8 cellular contexts compared by ENCODE assay signal in genomic region chr3:45688882-45689786, GRCh38. TPM values are rescaled to one million over a fixed set of nuclear protein-coding genes. Genes with fewer than 3 reads are reported as not detected.
DNase-seq lines count a peak whose midpoint lies in the region; ATAC-seq, FAIRE-seq and TF ChIP-seq lines count a peak whose summit lies in the region.

A gene with protein sequence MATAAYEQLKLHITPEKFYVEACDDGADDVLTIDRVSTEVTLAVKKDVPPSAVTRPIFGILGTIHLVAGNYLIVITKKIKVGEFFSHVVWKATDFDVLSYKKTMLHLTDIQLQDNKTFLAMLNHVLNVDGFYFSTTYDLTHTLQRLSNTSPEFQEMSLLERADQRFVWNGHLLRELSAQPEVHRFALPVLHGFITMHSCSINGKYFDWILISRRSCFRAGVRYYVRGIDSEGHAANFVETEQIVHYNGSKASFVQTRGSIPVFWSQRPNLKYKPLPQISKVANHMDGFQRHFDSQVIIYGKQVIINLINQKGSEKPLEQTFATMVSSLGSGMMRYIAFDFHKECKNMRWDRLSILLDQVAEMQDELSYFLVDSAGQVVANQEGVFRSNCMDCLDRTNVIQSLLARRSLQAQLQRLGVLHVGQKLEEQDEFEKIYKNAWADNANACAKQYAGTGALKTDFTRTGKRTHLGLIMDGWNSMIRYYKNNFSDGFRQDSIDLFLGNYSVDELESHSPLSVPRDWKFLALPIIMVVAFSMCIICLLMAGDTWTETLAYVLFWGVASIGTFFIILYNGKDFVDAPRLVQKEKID (plus strand): TSS chr3:45689396. CDS start chr3:45689466, 70 bp downstream.

- peak within 1 kb of the TSS; percentile 63 for H4K5ac ChIP-seq in H1 (ENCODE audit: insufficient read length, low read depth, low read length)

- H3K4ac ChIP-seq in H1 (replicated peaks; ENCODE audit: insufficient read length, low read depth, low read length) = peak within 1 kb of the TSS; percentile 62

- H2AK5ac ChIP-seq in H1 (ENCODE audit: low read depth, low read length) = no peak within 1 kb of the TSS

- TF ChIP-seq POLR2A in H1 (IDR thresholded peaks at IDR 0.05; ENCODE audit: control extremely low read depth in 1 of 2, low read depth in 2 of 2, low read length in 2 of 2) = peak in 1 of 2 experiments; percentile 73; a peak in 2 of 3 replicates

- peaks cover 0 to 6% (median 1%) of the 10 kb centered on the region in 4 experiments; a peak in 2 of 8 replicates for H3K36me3 ChIP-seq in H1 (ENCODE audit: control insufficient read depth in 2 of 4, insufficient read depth in 4 of 4, low read length in 3 of 4)

- H3K14ac ChIP-seq in H1 (ENCODE audit: insufficient read length) = no peak within 1 kb of the TSS

- H3K27me3 ChIP-seq in H1 (replicated peaks in 1 of 4; ENCODE audit: control insufficient read depth in 3 of 4, extremely low read depth in 1 of 4, insufficient read depth in 3 of 4, low read length in 3 of 4) = no peaks in the 10 kb centered on the region

- H3K23ac ChIP-seq in H1 (ENCODE audit: insufficient read length) = no peak within 1 kb of the TSS

- TF ChIP-seq EP300 in H1 (IDR thresholded peaks at IDR 0.05; ENCODE audit: borderline replicate concordance in 1 of 2, low read depth in 2 of 2, low read length in 2 of 2) = peak in 1 of 2 experiments; percentile 67; a peak in 1 of 3 replicates

- H2BK15ac ChIP-seq in H1 (ENCODE audit: low read length) = 0 out of 2 replicates have a peak within 1 kb of the TSS, but pooled peaks have one; percentile 33

- peak within 1 kb of the TSS; percentile 55; the same call in 1 of the 2 replicates for H2AFZ ChIP-seq in H1 (ENCODE audit: low read length)

- no peak for TF ChIP-seq CTCF in H1 (IDR thresholded peaks at IDR 0.05; ENCODE audit: control extremely low read depth in 1 of 3, insufficient read depth in 1 of 3, low read depth in 1 of 3, low read length in 3 of 3)

- H2BK20ac ChIP-seq in H1 (ENCODE audit: low read length) = no peak within 1 kb of the TSS

- WGBS in H1 (ENCODE audit: extremely low coverage in 1 of 2, insufficient coverage in 1 of 2, insufficient read length in 1 of 2, insufficient replicate concordance in 2 of 2, low coverage in 1 of 2, low lambda C conversion rate in 2 of 2, missing lambda C conversion rate in 1 of 2), 2 experiments = 1% methylated on average over 50 of the region's 81 CpGs; no CpG with 5 or more reads in 1 of the 2 experiments

- peaks cover 8% of the 10 kb centered on the region for H3K36me3 Mint-ChIP-seq in memory B cell

- H3K9me3 ChIP-seq in H1 (ENCODE audit: insufficient read depth in 2 of 2, low read depth in 1 of 2, low read length in 1 of 2) = no peaks in the 10 kb centered on the region

- H3K4me3 Mint-ChIP-seq in memory B cell = peak within 1 kb of the TSS; percentile 80

- peak; percentile 94 for FAIRE-seq in HTR-8/SVneo (lab: Jason Lieb, UNC)
- peak; percentile 65 for FAIRE-seq in H1 (lab: Jason Lieb, UNC)

- H3K27me3 Mint-ChIP-seq in memory B cell = no peaks in the 10 kb centered on the region

- DNase-seq in COLO829 (ENCODE audit: low spot score) = peak; percentile 94
- DNase-seq in HTR-8/SVneo (ENCODE audit: insufficient read length, low spot score) = peak; percentile 84
- DNase-seq in NOMO-1 treated with dmso at 0.1 percent for 144 hours (lab: John Stamatoyannopoulos, UW; ENCODE audit: unreplicated experiment) = peak; percentile 100
- peak; percentile 95 to 100 (median 99) for DNase-seq in activated CD8-positive, alpha-beta memory T cell treated with anti-CD3 and anti-CD28 coated beads for 48 hours (ENCODE audit: low read depth in 2 of 3, low spot score in 2 of 3)
- peak; percentile 97 to 98 for DNase-seq in H1 (ENCODE audit: low read depth in 1 of 2, low spot score in 2 of 2)
- DNase-seq in memory B cell (ENCODE audit: low spot score in 2 of 2) = peak; percentile 95 to 96
- peak; percentile 90 for DNase-seq in stimulated activated CD8-positive, alpha-beta memory T cell treated with anti-CD3 and anti-CD28 coated beads, Interleukin-12 subunit alpha, Interleukin-12 subunit beta, amount 100 ng/mL, for 24 hours (ENCODE audit: extremely low read depth)

- POLR2A ChIA-PET in H1 (lab: Charles Lee; ENCODE audit: partially characterized antibody) = interaction anchor here (0.5 to 8.5 kb wide), 10 partner anchors 11 to 157 kb away, joined by 3 to 88 read pairs (median 4); no protein-coding TSS in a partner anchor

- peaks cover 0 to 8% of the 10 kb centered on the region in 2 experiments for H4K20me1 ChIP-seq in H1 (replicated peaks in 1 of 2; ENCODE audit: control insufficient read depth in 1 of 2, insufficient read depth in 2 of 2, low read length in 2 of 2)

- H2BK12ac ChIP-seq in H1 (ENCODE audit: low read depth, low read length) = no peak within 1 kb of the TSS

- no peak for TF ChIP-seq RAD21 in H1 (IDR thresholded peaks at IDR 0.05 in 1 of 2, conservative IDR thresholded peaks at IDR 0.05 in 1 of 2; ENCODE audit: low read depth in 2 of 2, low read length in 2 of 2)

- peak within 1 kb of the TSS; percentile 68; the same call in 1 of the 2 replicates for H3K18ac ChIP-seq in H1 (ENCODE audit: extremely low read depth, low read length)

- H3K4me1 ChIP-seq in H1 (replicated peaks in 1 of 4; ENCODE audit: control insufficient read depth in 3 of 4, insufficient read depth in 4 of 4, low read length in 3 of 4) = peaks cover 9 to 20% (median 10%) of the 10 kb centered on the region in 4 experiments; a peak in 6 of 7 replicates

- ATAC-seq in GM21367 (IDR thresholded peaks at IDR 0.05; ENCODE audit: unreplicated experiment) = peak; percentile 83
- ATAC-seq in memory B cell (ENCODE audit: low read depth) = peak; percentile 86

- H3K79me2 ChIP-seq in H1 (ENCODE audit: control insufficient read depth in 1 of 2, insufficient read depth in 2 of 2, low read length in 2 of 2) = peaks cover 28 to 47% of the 10 kb centered on the region in 2 experiments

- H4K91ac ChIP-seq in H1 (replicated peaks; ENCODE audit: insufficient read length, low read length) = no peak within 1 kb of the TSS

- H2BK5ac ChIP-seq in H1 (ENCODE audit: low read depth, low read length) = peak within 1 kb of the TSS; percentile 68; the same call in 1 of the 2 replicates

- H3K23me2 ChIP-seq in H1 (ENCODE audit: low read depth, low read length) = peaks cover 14% of the 10 kb centered on the region

- peak within 1 kb of the TSS; percentile 78 to 94 for H3K4me2 ChIP-seq in H1 (ENCODE audit: insufficient read depth in 1 of 2, low read depth in 2 of 2, low read length in 2 of 2)

- H3K9me3 Mint-ChIP-seq in memory B cell = no peaks in the 10 kb centered on the region

- peak within 1 kb of the TSS; percentile 81 for H3K27ac ChIP-seq in H1 (ENCODE audit: low read depth, low read length)

- peak within 1 kb of the TSS; percentile 61 to 87 (median 80) for H3K4me3 ChIP-seq in H1 (ENCODE audit: extremely low read depth in 1 of 4, insufficient read depth in 2 of 4, low read depth in 3 of 4, low read length in 4 of 4)

- H3K4me1 Mint-ChIP-seq in memory B cell = peaks cover 38% of the 10 kb centered on the region

- peak within 1 kb of the TSS; percentile 37 for H2BK120ac ChIP-seq in H1 (replicated peaks; ENCODE audit: low read depth, low read length)

- CTCF ChIA-PET in H1 (lab: Charles Lee; ENCODE audit: partially characterized antibody) = interaction anchor here (0.8 to 1.6 kb wide), 4 partner anchors 29 to 478 kb away, joined by 3 to 11 read pairs (median 4); no protein-coding TSS in a partner anchor

- peak within 1 kb of the TSS; percentile 71 for H3K56ac ChIP-seq in H1 (replicated peaks; ENCODE audit: insufficient read length, low read depth, low read length)

- peak within 1 kb of the TSS; percentile 79; the same call in 1 of the 2 replicates for H4K8ac ChIP-seq in H1 (ENCODE audit: extremely low read depth, insufficient read depth, low read length)

- H3K9ac ChIP-seq in H1 (replicated peaks in 1 of 4; ENCODE audit: extremely low read depth in 1 of 4, low read depth in 3 of 4, low read length in 3 of 4) = peak within 1 kb of the TSS; percentile 76 to 94 (median 84)

- H3K27ac Mint-ChIP-seq in memory B cell = peak within 1 kb of the TSS; percentile 96

- peaks cover 1% of the 10 kb centered on the region for H3K79me1 ChIP-seq in H1 (ENCODE audit: low read depth, low read length)

TF ChIP-seq in H1, 55 proteins besides CTCF, POLR2A, EP300 and RAD21 (continues in another document):
- TF ChIP-seq RFX5 (IDR thresholded peaks at IDR 0.05; ENCODE audit: borderline replicate concordance, low read depth, low read length) = no peak
- TF ChIP-seq BCL11A (IDR thresholded peaks at IDR 0.05; ENCODE audit: low read depth in 2 of 2, low read length in 2 of 2) = no peak
- peak; percentile 74 for TF ChIP-seq PHF8 (conservative IDR thresholded peaks at IDR 0.05; ENCODE audit: low read depth, low read length)
- no peak for TF ChIP-seq SRF (IDR thresholded peaks at IDR 0.05; ENCODE audit: low read depth, low read length)
- no peak for TF ChIP-seq KDM5A (IDR thresholded peaks at IDR 0.05; ENCODE audit: low read length)
- TF ChIP-seq GABPA (IDR thresholded peaks at IDR 0.05; ENCODE audit: borderline replicate concordance, insufficient read depth, low read length) = no peak
- TF ChIP-seq BACH1 (IDR thresholded peaks at IDR 0.05; ENCODE audit: low read length) = no peak
- no peak for TF ChIP-seq NANOG (IDR thresholded peaks at IDR 0.05; ENCODE audit: insufficient read depth, low read depth, low read length, poor library complexity, severe bottlenecking)
- no peak for TF ChIP-seq GTF2F1 (IDR thresholded peaks at IDR 0.05; ENCODE audit: borderline replicate concordance, low read depth, low read length)
- no peak for TF ChIP-seq CBX8 (IDR thresholded peaks at IDR 0.05; ENCODE audit: borderline replicate concordance, low read depth, low read length)
- TF ChIP-seq, protein P1, sequence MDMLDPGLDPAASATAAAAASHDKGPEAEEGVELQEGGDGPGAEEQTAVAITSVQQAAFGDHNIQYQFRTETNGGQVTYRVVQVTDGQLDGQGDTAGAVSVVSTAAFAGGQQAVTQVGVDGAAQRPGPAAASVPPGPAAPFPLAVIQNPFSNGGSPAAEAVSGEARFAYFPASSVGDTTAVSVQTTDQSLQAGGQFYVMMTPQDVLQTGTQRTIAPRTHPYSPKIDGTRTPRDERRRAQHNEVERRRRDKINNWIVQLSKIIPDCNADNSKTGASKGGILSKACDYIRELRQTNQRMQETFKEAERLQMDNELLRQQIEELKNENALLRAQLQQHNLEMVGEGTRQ (IDR thresholded peaks at IDR 0.05; ENCODE audit: low read length) = no peak
- TF ChIP-seq ZNF274 (IDR thresholded peaks at IDR 0.05; ENCODE audit: borderline replicate concordance, extremely low read depth, low read length) = no peak

RNA-seq across cellular contexts. Expression of the gene that starts here (rescaled TPM):
- total RNA-seq in H1 (2021; fragmentation: NEBNext Ultra II Directional; extraction: Animal tissue kit (Norgen Biotek cat#: 25700)) = 59.7 and 61.0 TPM in 2 replicates
- 12.6 and 20.1 TPM in 2 replicates for polyA plus RNA-seq in H1 (2011; rRNA removed)
- 26.3 TPM for polyA plus RNA-seq in H1 (2011; cell fraction: cytosol; rRNA removed)
- 19.6 TPM for polyA plus RNA-seq in H1 (2011; cell fraction: nucleus; rRNA removed)
- 32.3 to 54.1 TPM (median 35.9 TPM) in 4 replicates for polyA plus RNA-seq in H1 (2012, experiment 1 of 2)
- polyA plus RNA-seq in H1 (2012, experiment 2 of 2) = 2.9 TPM
- 35.0 TPM for polyA plus RNA-seq in H1 (2013, experiment 1 of 2)
- polyA plus RNA-seq in H1 (2013, experiment 2 of 2) = 32.1 TPM
- polyA minus RNA-seq in H1 (2011; rRNA and poly(A)+ RNA removed) = 37.4 and 48.7 TPM in 2 replicates
- 49.0 TPM for polyA minus RNA-seq in H1 (2011; cell fraction: cytosol; rRNA and poly(A)+ RNA removed)
- 59.5 TPM for polyA minus RNA-seq in H1 (2011; cell fraction: nucleus; rRNA and poly(A)+ RNA removed)

Comparison
In these comparisons a context has a peak if more than half of its experiments do, and no peak if none do; other contexts are left out.
1. Peak in every context shown above with its lines: DNase-seq, ATAC-seq, H3K4me3 ChIP-seq and H3K27ac ChIP-seq.